In the genomic region with DNA sequence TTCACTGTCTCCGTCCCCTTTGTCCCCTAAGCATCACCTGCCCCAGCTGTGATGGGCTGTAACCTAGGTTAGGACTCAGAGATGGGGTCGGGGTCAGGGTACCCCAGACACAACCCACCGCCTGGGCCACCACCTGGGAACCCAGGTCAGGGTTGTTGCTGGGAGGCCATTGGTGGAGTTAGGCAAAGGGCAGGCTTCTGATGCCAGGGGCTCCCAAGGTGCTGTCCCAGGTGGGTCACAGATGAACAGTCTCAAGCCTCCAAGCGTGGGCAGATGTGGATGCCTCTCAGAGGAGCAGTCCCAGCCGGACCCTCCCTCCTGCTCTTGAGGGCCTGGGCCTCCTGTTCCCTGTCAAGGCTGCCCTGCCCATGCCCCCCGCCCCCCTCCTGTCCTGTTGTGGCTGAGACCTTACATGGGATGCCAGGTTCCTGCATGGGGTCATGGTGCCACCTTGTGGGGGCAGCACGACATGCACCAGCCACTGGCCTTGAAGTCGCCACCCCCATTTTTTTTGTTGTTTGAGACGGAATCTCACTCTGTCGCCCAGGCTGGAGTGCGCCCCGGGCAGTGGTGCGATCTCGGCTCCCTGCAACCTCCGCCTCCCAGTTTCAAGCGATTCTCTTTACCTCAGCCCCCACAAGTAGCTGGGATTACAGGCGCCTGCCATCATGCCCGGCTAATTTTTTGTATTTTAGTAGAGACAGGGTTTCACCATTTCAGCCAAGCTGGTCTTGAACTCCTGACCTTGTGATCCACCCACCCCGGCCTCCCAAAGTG, we compare ENCODE assay signal across 8 cellular contexts. TPM values are rescaled to one million over a fixed set of nuclear protein-coding genes. Genes with fewer than 3 reads are reported as not detected.
DNase-seq lines count a peak whose midpoint lies in the region; ATAC-seq and TF ChIP-seq lines count a peak whose summit lies in the region.

No MANE protein-coding gene starts in this region.

- CTCF ChIA-PET in activated B cell treated with CpG ODN at 0.5 μM for 24 hours (lab: Charles Lee), result interaction anchor here (1.2 to 1.5 kb wide), 2 partner anchors 17 to 103 kb away, joined by 3 read pairs; no protein-coding TSS in a partner anchor

- no peaks in the 10 kb centered on the region for H3K27me3 Mint-ChIP-seq in activated B cell treated with CpG ODN at 0.5 μM for 24 hours

- peaks cover 3% of the 10 kb centered on the region for H3K4me1 Mint-ChIP-seq in activated B cell treated with CpG ODN at 0.5 μM for 24 hours

- H3K9me3 ChIP-seq in MG63 (no peaks in the 10 kb centered on the region), liver (ENCODE audit: control insufficient read depth in 4 of 4, low read length in 3 of 4) (no peaks in the 10 kb centered on the region)

- peak; percentile 72 to 82 for TF ChIP-seq RAD21 in liver (IDR thresholded peaks at IDR 0.05)

- peaks cover 83% of the 10 kb centered on the region for H3K36me3 ChIP-seq in MG63
- peaks cover 15 to 48% (median 23%) of the 10 kb centered on the region in 4 donors for H3K36me3 ChIP-seq in liver (ENCODE audit: control insufficient read depth in 4 of 4, insufficient read depth in 3 of 4, low read depth in 1 of 4, low read length in 3 of 4)

- H3K4me3 ChIP-seq in MG63 (no peak overlapping the region), liver (ENCODE audit: low read depth in 1 of 3, low read length in 3 of 3) (no peak overlapping the region)

- no peak overlapping the region for H3K4me3 Mint-ChIP-seq in activated B cell treated with CpG ODN at 0.5 μM for 24 hours

- no peaks in the 10 kb centered on the region for H3K9me3 Mint-ChIP-seq in activated B cell treated with CpG ODN at 0.5 μM for 24 hours

- H3K27me3 ChIP-seq in MG63 (no peaks in the 10 kb centered on the region), liver (ENCODE audit: control insufficient read depth in 4 of 4, insufficient read depth in 4 of 4, low read length in 3 of 4) (no peaks in the 10 kb centered on the region)

- WGBS in liver, result 76% methylated on average over 19 of the region's 19 CpGs

- POLR2A ChIA-PET in activated B cell treated with CpG ODN at 0.5 μM for 24 hours (lab: Charles Lee), result interaction anchor here (1.1 kb wide), 1 partner anchor 32 kb away, joined by 3 read pairs; no protein-coding TSS in a partner anchor

- peak; percentile 70 for DNase-seq in ELR (ENCODE audit: low read depth)
- DNase-seq in MG63, result peak; percentile 60
- DNase-seq in activated B cell treated with CpG ODN at 0.5 μM for 24 hours, result peak; percentile 55
- peak; percentile 67 for DNase-seq in cerebellum (ENCODE audit: low spot score)
- peak; percentile 41 to 44 for DNase-seq in stimulated activated CD8-positive, alpha-beta memory T cell treated with anti-CD3 and anti-CD28 coated beads, Interleukin-4, amount 100 ng/mL, for 1 hour (ENCODE audit: low read depth in 2 of 2, low spot score in 1 of 2)
- no peak for DNase-seq in dedifferentiated amniotic fluid mesenchymal stem cell (ENCODE audit: extremely low spot score)

- ATAC-seq in activated B cell treated with CpG ODN at 0.5 μM for 24 hours (ENCODE audit: low read depth) (peak; percentile 91), HG03039 (IDR thresholded peaks at IDR 0.05; ENCODE audit: unreplicated experiment) (no peak)

- no peak overlapping the region for H3K27ac Mint-ChIP-seq in activated B cell treated with CpG ODN at 0.5 μM for 24 hours

- TF ChIP-seq CTCF in activated B cell treated with CpG ODN at 0.5 μM for 24 hours (IDR thresholded peaks at IDR 0.05), result no peak
- peak; percentile 53 for TF ChIP-seq CTCF in liver (IDR thresholded peaks at IDR 0.05; ENCODE audit: low read depth, low read length, missing input control)

- no peak overlapping the region for H3K9ac ChIP-seq in liver (ENCODE audit: low read depth in 1 of 2, low read length in 2 of 2)

- H3K4me1 ChIP-seq in liver (ENCODE audit: control insufficient read depth in 4 of 4, insufficient read depth in 4 of 4, low read length in 3 of 4), result peaks cover 0 to 8% (median 8%) of the 10 kb centered on the region in 4 donors

- intact Hi-C loops in activated B cell treated with CpG ODN at 0.5 μM for 24 hours (cut with micrococcal nuclease), result loop anchor here (1.0 kb wide), 7 partner anchors 12 to 210 kb away; partner anchors contain the start of genes GATD1, SLC25A22 and TALDO1

- H3K36me3 Mint-ChIP-seq in activated B cell treated with CpG ODN at 0.5 μM for 24 hours (ENCODE audit: low read depth), result peaks cover 68% of the 10 kb centered on the region

- H3K27ac ChIP-seq in liver (ENCODE audit: low read depth in 1 of 2, low read length in 2 of 2), result no peak overlapping the region

TF ChIP-seq in liver, 16 proteins besides CTCF, POLR2A, EP300 and RAD21 (continues in another document):
- TF ChIP-seq TAF1 (conservative IDR thresholded peaks at IDR 0.05) (no peak), EGR1 (IDR thresholded peaks at IDR 0.05; ENCODE audit: low read depth in 2 of 2) (no peak), SP1 (IDR thresholded peaks at IDR 0.05) (no peak), MAX (IDR thresholded peaks at IDR 0.05) (no peak), ATF3 (IDR thresholded peaks at IDR 0.05) (no peak), NR2F2 (IDR thresholded peaks at IDR 0.05) (no peak), YY1 (IDR thresholded peaks at IDR 0.05) (no peak)
- TF ChIP-seq, protein P1, sequence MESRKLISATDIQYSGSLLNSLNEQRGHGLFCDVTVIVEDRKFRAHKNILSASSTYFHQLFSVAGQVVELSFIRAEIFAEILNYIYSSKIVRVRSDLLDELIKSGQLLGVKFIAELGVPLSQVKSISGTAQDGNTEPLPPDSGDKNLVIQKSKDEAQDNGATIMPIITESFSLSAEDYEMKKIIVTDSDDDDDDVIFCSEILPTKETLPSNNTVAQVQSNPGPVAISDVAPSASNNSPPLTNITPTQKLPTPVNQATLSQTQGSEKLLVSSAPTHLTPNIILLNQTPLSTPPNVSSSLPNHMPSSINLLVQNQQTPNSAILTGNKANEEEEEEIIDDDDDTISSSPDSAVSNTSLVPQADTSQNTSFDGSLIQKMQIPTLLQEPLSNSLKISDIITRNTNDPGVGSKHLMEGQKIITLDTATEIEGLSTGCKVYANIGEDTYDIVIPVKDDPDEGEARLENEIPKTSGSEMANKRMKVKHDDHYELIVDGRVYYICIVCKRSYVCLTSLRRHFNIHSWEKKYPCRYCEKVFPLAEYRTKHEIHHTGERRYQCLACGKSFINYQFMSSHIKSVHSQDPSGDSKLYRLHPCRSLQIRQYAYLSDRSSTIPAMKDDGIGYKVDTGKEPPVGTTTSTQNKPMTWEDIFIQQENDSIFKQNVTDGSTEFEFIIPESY (IDR thresholded peaks at IDR 0.05), result no peak
- TF ChIP-seq, protein P2, sequence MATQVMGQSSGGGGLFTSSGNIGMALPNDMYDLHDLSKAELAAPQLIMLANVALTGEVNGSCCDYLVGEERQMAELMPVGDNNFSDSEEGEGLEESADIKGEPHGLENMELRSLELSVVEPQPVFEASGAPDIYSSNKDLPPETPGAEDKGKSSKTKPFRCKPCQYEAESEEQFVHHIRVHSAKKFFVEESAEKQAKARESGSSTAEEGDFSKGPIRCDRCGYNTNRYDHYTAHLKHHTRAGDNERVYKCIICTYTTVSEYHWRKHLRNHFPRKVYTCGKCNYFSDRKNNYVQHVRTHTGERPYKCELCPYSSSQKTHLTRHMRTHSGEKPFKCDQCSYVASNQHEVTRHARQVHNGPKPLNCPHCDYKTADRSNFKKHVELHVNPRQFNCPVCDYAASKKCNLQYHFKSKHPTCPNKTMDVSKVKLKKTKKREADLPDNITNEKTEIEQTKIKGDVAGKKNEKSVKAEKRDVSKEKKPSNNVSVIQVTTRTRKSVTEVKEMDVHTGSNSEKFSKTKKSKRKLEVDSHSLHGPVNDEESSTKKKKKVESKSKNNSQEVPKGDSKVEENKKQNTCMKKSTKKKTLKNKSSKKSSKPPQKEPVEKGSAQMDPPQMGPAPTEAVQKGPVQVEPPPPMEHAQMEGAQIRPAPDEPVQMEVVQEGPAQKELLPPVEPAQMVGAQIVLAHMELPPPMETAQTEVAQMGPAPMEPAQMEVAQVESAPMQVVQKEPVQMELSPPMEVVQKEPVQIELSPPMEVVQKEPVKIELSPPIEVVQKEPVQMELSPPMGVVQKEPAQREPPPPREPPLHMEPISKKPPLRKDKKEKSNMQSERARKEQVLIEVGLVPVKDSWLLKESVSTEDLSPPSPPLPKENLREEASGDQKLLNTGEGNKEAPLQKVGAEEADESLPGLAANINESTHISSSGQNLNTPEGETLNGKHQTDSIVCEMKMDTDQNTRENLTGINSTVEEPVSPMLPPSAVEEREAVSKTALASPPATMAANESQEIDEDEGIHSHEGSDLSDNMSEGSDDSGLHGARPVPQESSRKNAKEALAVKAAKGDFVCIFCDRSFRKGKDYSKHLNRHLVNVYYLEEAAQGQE (IDR thresholded peaks at IDR 0.05), result no peak

RNA-seq across cellular contexts. Expression of gene GATD1, which starts 12.1 kb away (rescaled TPM):
- 46.1 and 80.1 TPM in 2 replicates for total RNA-seq in MG63 (2014; rRNA removed; shearing (Covaris generic); ENCODE audit: low replicate concordance)
- total RNA-seq in activated B cell treated with CpG ODN at 0.5 μM for 24 hours, result 60.3 and 63.3 TPM in 2 replicates
- total RNA-seq in cerebellum, result 44.0 TPM
- 10 to 100 TPM; 26.3 to 37.2 TPM for total RNA-seq in liver
- 10 to 100 TPM; 22.7 to 23.0 TPM for polyA plus RNA-seq in liver

RNA-seq across cellular contexts. Expression of gene TALDO1, which starts 17.9 kb away (rescaled TPM):
- total RNA-seq in MG63 (2014; rRNA removed; shearing (Covaris generic); ENCODE audit: low replicate concordance), result 200 and 209 TPM in 2 replicates
- total RNA-seq in activated B cell treated with CpG ODN at 0.5 μM for 24 hours (194 and 244 TPM in 2 replicates), cerebellum (52.0 TPM), liver (100 to 1,000 TPM in 1 of 2 donors, 10 to 100 TPM in 1; 72.5 to 181 TPM)
- polyA plus RNA-seq in liver, result 100 to 1,000 TPM; 123 to 133 TPM

RNA-seq across cellular contexts. Expression of gene CEND1, which starts 24.7 kb away (rescaled TPM):
- not detected in 2 replicates for total RNA-seq in MG63 (2014; rRNA removed; shearing (Covaris generic); ENCODE audit: low replicate concordance)
- total RNA-seq in activated B cell treated with CpG ODN at 0.5 μM for 24 hours, result 0.27 and 0.34 TPM in 2 replicates
- total RNA-seq in cerebellum, result 6.3 TPM
- total RNA-seq in liver, result not detected
- polyA plus RNA-seq in liver, result not detected

RNA-seq across cellular contexts. Expression of gene SLC25A22, which starts 32.9 kb away (rescaled TPM):
- 28.6 and 31.3 TPM in 2 replicates for total RNA-seq in MG63 (2014; rRNA removed; shearing (Covaris generic); ENCODE audit: low replicate concordance)
- 30.1 and 35.4 TPM in 2 replicates for total RNA-seq in activated B cell treated with CpG ODN at 0.5 μM for 24 hours
- 18.4 TPM for total RNA-seq in cerebellum
- total RNA-seq in liver, result 10 to 100 TPM in 1 of 2 donors, 1 to 10 TPM in 1; 5.3 to 15.1 TPM
- polyA plus RNA-seq in liver, result 10 to 100 TPM in 1 of 2 donors, 1 to 10 TPM in 1; 9.0 to 26.8 TPM

RNA-seq across cellular contexts. Expression of gene PIDD1, which starts 39.8 kb away (rescaled TPM):
- 4.9 and 10.8 TPM in 2 replicates for total RNA-seq in MG63 (2014; rRNA removed; shearing (Covaris generic); ENCODE audit: low replicate concordance)
- total RNA-seq in activated B cell treated with CpG ODN at 0.5 μM for 24 hours (21.3 and 25.6 TPM in 2 replicates), cerebellum (7.6 TPM), liver (10 to 100 TPM in 1 of 2 donors, 1 to 10 TPM in 1; 7.8 to 10.4 TPM)
- 1 to 10 TPM; 6.4 to 7.3 TPM for polyA plus RNA-seq in liver
